Comparison of ENCODE assay signal across 1 cellular context in the genomic region with DNA sequence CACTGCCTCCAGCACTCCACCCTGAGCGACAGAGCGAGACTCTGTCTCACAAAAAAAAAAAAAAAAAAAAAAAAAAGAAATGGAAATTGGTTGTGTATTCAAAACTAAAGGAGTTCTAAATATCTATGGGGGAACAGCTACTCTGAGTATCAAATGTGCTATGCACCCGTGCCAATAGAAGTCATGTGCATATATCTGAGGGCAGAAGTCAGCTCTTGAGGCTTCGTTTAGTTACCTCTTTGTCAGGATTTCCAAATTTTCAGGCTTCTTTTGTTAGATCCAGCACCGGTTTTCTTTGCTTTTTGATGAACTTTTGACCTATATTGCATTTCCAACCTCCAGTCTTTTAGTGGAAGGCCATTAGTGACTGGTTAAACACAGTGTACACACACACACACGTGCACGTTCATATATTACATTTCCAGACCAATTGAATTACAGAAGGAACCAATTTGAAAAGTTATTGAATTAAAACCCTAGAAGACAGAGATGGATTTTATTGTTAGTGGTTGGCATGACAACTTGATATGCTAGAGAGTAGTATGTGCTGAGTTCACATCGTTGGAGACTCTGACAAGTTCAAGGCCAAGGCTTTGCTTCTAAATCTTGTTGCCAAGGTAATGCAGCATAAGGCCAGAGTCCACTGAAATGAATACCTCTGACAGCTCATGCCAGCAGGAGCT.
TF ChIP-seq lines count a peak whose summit lies in the region.

No MANE protein-coding gene starts in this region.

TF ChIP-seq in SK-N-SH treated with all-trans-retinoic acid at 6 μM for 48 hours, 23 proteins besides CTCF, POLR2A, EP300 and RAD21 (continued from another document):
- TF ChIP-seq, protein P1, sequence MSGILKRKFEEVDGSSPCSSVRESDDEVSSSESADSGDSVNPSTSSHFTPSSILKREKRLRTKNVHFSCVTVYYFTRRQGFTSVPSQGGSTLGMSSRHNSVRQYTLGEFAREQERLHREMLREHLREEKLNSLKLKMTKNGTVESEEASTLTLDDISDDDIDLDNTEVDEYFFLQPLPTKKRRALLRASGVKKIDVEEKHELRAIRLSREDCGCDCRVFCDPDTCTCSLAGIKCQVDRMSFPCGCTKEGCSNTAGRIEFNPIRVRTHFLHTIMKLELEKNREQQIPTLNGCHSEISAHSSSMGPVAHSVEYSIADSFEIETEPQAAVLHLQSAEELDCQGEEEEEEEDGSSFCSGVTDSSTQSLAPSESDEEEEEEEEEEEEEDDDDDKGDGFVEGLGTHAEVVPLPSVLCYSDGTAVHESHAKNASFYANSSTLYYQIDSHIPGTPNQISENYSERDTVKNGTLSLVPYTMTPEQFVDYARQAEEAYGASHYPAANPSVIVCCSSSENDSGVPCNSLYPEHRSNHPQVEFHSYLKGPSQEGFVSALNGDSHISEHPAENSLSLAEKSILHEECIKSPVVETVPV (CRISPR knock-in tag; IDR thresholded peaks at IDR 0.05): peak; percentile 58; the same call in 1 of the 2 replicates
- no peak for TF ChIP-seq ESRRG (CRISPR knock-in tag; IDR thresholded peaks at IDR 0.05)
